In the genomic region with DNA sequence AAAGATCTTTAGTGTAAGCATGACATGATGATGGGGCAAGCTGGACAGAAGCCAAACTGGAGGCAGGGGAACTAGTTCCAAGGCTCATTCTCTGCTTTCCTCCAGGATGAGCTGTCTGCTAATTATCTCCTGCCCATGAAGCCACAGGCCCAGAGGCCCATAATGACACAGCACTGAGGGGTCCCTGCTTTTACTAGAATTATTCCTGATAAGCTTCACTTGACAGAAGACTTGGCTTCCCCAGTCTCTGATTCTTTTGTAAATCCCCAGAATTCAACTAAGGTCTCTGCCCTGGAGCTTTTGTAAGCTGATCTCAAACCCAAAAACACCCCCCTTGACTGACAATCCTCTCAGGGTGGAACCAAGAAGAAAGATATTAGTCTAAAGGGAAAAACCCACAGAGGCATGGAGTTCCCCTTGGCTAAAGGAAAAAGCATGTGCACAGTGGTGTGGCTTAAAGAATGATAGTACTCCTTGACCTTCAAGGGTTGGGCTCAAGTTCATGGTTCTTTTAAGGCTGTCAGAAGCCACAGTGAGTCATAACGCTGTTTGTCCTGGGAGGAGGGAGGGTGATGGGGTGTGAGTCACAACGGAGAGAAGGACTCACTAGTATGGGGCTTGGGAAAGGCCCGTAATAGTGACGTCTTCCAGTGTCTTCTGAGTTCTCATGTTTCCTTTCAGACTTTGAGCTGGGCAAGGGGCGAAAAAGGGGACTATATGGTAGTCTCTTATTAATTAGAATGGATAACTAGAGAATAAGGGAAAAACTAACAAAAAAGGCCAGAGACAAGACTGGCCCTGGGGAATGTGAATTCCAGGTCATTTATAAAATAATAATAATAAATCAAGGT, we compare ENCODE assay signal across 8 cellular contexts.
DNase-seq lines count a peak whose midpoint lies in the region; ATAC-seq and TF ChIP-seq lines count a peak whose summit lies in the region.

No MANE protein-coding gene starts in this region.

- no peaks in the 10 kb centered on the region for H3K9me3 ChIP-seq in CD4-positive, alpha-beta T cell (ENCODE audit: control insufficient read depth, low read length)

- no peaks in the 10 kb centered on the region for H3K36me3 Mint-ChIP-seq in CD4-positive, alpha-beta T cell (ENCODE audit: low read depth)
- peaks cover 5% of the 10 kb centered on the region for H3K36me3 Mint-ChIP-seq in activated CD4-positive, alpha-beta memory T cell treated with anti-CD3 and anti-CD28 coated beads for 36 hours
- no peaks in the 10 kb centered on the region for H3K36me3 Mint-ChIP-seq in naive thymus-derived CD8-positive, alpha-beta T cell

- TF ChIP-seq CTCF in CD4-positive, alpha-beta T cell (IDR thresholded peaks at IDR 0.05) = no peak
- no peak for TF ChIP-seq CTCF in fibroblast of villous mesenchyme (IDR thresholded peaks at IDR 0.05; ENCODE audit: insufficient read depth, low read depth, low read length)

- no peak overlapping the region for H3K4me3 ChIP-seq in fibroblast of villous mesenchyme (ENCODE audit: low read depth, low read length)

- no peak for DNase-seq in CD4-positive, alpha-beta T cell
- peak; percentile 89 for DNase-seq in activated CD4-positive, alpha-beta memory T cell treated with anti-CD3 and anti-CD28 coated beads for 36 hours
- DNase-seq in fibroblast of villous mesenchyme (ENCODE audit: low read depth) (peak; percentile 94), NCI-H345 (lab: John Stamatoyannopoulos, UW) (no peak)
- peak; percentile 9 to 11 for DNase-seq in stimulated activated CD4-positive, alpha-beta T cell treated with anti-CD3 and anti-CD28 coated beads, Interleukin-1b, Interleukin-23, amount 100 ng/mL, for 4 hours (ENCODE audit: low read depth in 2 of 2)
- DNase-seq in naive thymus-derived CD8-positive, alpha-beta T cell = no peak

- no peaks in the 10 kb centered on the region for H3K4me1 Mint-ChIP-seq in CD4-positive, alpha-beta T cell (ENCODE audit: low read depth)
- peaks cover 27% of the 10 kb centered on the region for H3K4me1 Mint-ChIP-seq in activated CD4-positive, alpha-beta memory T cell treated with anti-CD3 and anti-CD28 coated beads for 36 hours (ENCODE audit: low read depth)
- peaks cover 0 to 4% (median under 1%) of the 10 kb centered on the region in 4 donors for H3K4me1 Mint-ChIP-seq in naive thymus-derived CD8-positive, alpha-beta T cell

- H3K27me3 Mint-ChIP-seq in CD4-positive, alpha-beta T cell = peaks cover 34% of the 10 kb centered on the region
- peaks cover 4% of the 10 kb centered on the region for H3K27me3 Mint-ChIP-seq in activated CD4-positive, alpha-beta memory T cell treated with anti-CD3 and anti-CD28 coated beads for 36 hours
- peaks cover 6 to 44% (median 20%) of the 10 kb centered on the region in 5 donors for H3K27me3 Mint-ChIP-seq in naive thymus-derived CD8-positive, alpha-beta T cell

- H3K4me3 Mint-ChIP-seq in CD4-positive, alpha-beta T cell = no peak overlapping the region
- no peak overlapping the region for H3K4me3 Mint-ChIP-seq in activated CD4-positive, alpha-beta memory T cell treated with anti-CD3 and anti-CD28 coated beads for 36 hours
- no peak overlapping the region for H3K4me3 Mint-ChIP-seq in naive thymus-derived CD8-positive, alpha-beta T cell

- H3K27ac Mint-ChIP-seq in CD4-positive, alpha-beta T cell = no peak overlapping the region
- H3K27ac Mint-ChIP-seq in activated CD4-positive, alpha-beta memory T cell treated with anti-CD3 and anti-CD28 coated beads for 36 hours = peak overlapping the region; percentile 79
- H3K27ac Mint-ChIP-seq in naive thymus-derived CD8-positive, alpha-beta T cell = peak overlapping the region in 1 of 10 donors; percentile 17

- ATAC-seq in CD4-positive, alpha-beta T cell (ENCODE audit: poor library complexity) = peak; percentile 21
- ATAC-seq in GM21360 (IDR thresholded peaks at IDR 0.05; ENCODE audit: unreplicated experiment) (peak; percentile 98), HG03571 (IDR thresholded peaks at IDR 0.05; ENCODE audit: unreplicated experiment) (peak; percentile 96)
- ATAC-seq in naive thymus-derived CD8-positive, alpha-beta T cell = no peak

- POLR2A ChIA-PET in CD4-positive, alpha-beta T cell (lab: Charles Lee) = no interaction called here
- POLR2A ChIA-PET in activated CD4-positive, alpha-beta memory T cell treated with anti-CD3 and anti-CD28 coated beads for 36 hours (lab: Charles Lee) = interaction anchor here (0.6 to 2.2 kb wide), 10 partner anchors 12 to 179 kb away, joined by 3 to 13 read pairs (median 4); no protein-coding TSS in a partner anchor
- POLR2A ChIA-PET in naive thymus-derived CD8-positive, alpha-beta T cell (lab: Charles Lee) = no interaction called here

- peaks cover 6% of the 10 kb centered on the region for H3K27me3 ChIP-seq in CD4-positive, alpha-beta T cell (ENCODE audit: control insufficient read depth, insufficient read depth, low read length)

- CTCF ChIA-PET in CD4-positive, alpha-beta T cell (lab: Charles Lee) = no interaction called here
- CTCF ChIA-PET in activated CD4-positive, alpha-beta memory T cell treated with anti-CD3 and anti-CD28 coated beads for 36 hours (lab: Charles Lee) = interaction anchor here (0.6 to 1.1 kb wide), 3 partner anchors 68 to 1202 kb away, joined by 3 to 4 read pairs (median 3); no protein-coding TSS in a partner anchor

- no peaks in the 10 kb centered on the region for H3K9me3 Mint-ChIP-seq in CD4-positive, alpha-beta T cell
- H3K9me3 Mint-ChIP-seq in activated CD4-positive, alpha-beta memory T cell treated with anti-CD3 and anti-CD28 coated beads for 36 hours = peaks cover 10% of the 10 kb centered on the region
- peaks cover 0 to 3% (median 0%) of the 10 kb centered on the region in 9 donors for H3K9me3 Mint-ChIP-seq in naive thymus-derived CD8-positive, alpha-beta T cell

- intact Hi-C loops in CD4-positive, alpha-beta T cell (cut with DNase I, micrococcal nuclease) = no loop called here
- intact Hi-C loops in activated CD4-positive, alpha-beta memory T cell treated with anti-CD3 and anti-CD28 coated beads for 36 hours (cut with micrococcal nuclease) = loop anchor here (1.0 to 5.0 kb wide), 9 partner anchors 13 to 1200 kb away; partner anchors contain the start of gene CPEB2

- H3K27ac ChIP-seq in CD4-positive, alpha-beta T cell (ENCODE audit: low read depth, low read length) = no peak overlapping the region

Comparison
In these comparisons a context has a peak if more than half of its experiments do, and no peak if none do; other contexts are left out.
1. ATAC-seq: peak in CD4-positive, alpha-beta T cell (single experiment), GM21360 (single experiment) and HG03571 (single experiment); none in naive thymus-derived CD8-positive, alpha-beta T cell (0 of 2).
2. DNase-seq: peak in activated CD4-positive, alpha-beta memory T cell treated with anti-CD3 and anti-CD28 coated beads for 36 hours (single experiment), fibroblast of villous mesenchyme (single experiment) and stimulated activated CD4-positive, alpha-beta T cell treated with anti-CD3 and anti-CD28 coated beads, Interleukin-1b, Interleukin-23, amount 100 ng/mL, for 4 hours (2 of 2); none in CD4-positive, alpha-beta T cell (0 of 10), NCI-H345 (single experiment) and naive thymus-derived CD8-positive, alpha-beta T cell (0 of 10).